Comparison of ENCODE assay signal across 8 cellular contexts in genomic region chr12:120086801-120087621, GRCh38.
DNase-seq lines count a peak whose midpoint lies in the region; ATAC-seq and FAIRE-seq lines count a peak whose summit lies in the region.

No MANE protein-coding gene starts in this region.

- DNase-seq in GM19239 (ENCODE audit: insufficient read length, low spot score) (peak; percentile 99), NCI-H524 (lab: John Stamatoyannopoulos, UW) (peak; percentile 95 to 97), cortex of kidney (lab: John Stamatoyannopoulos, UW) (peak; percentile 49), left kidney (ENCODE audit: low read depth, low spot score) (peak; percentile 99)
- DNase-seq in activated CD4-positive, alpha-beta T cell treated with anti-CD3 and anti-CD28 coated beads for 48 hours = peak; percentile 100
- DNase-seq in stimulated activated CD4-positive, alpha-beta T cell treated with anti-CD3 and anti-CD28 coated beads, Interleukin-2, amount 100 ng/mL, for 24 hours = peak; percentile 99 to 100

- H3K9me3 ChIP-seq in BLaER1 = no peaks in the 10 kb centered on the region

- peaks cover 13% of the 10 kb centered on the region for H3K4me1 ChIP-seq in BLaER1

- H3K36me3 ChIP-seq in BLaER1 = peaks cover 7% of the 10 kb centered on the region; the same call in 1 of the 2 replicates

- FAIRE-seq in GM19239 (lab: Jason Lieb, UNC) = peak; percentile 98

- peak overlapping the region; percentile 48; the same call in 1 of the 2 replicates for H3K9ac ChIP-seq in BLaER1

- H4K20me1 ChIP-seq in BLaER1 = peaks cover 14% of the 10 kb centered on the region; the same call in 1 of the 2 replicates

- H3K4me2 ChIP-seq in BLaER1 = peak overlapping the region; percentile 93

- H3K27me3 ChIP-seq in BLaER1 = no peaks in the 10 kb centered on the region

- no peak overlapping the region for H3K27ac ChIP-seq in BLaER1

- peak overlapping the region; percentile 65 for H3K4me3 ChIP-seq in BLaER1

- ATAC-seq in HG03457 (IDR thresholded peaks at IDR 0.05; ENCODE audit: unreplicated experiment) = peak; percentile 94

Comparison
In these comparisons a context has a peak if more than half of its experiments do, and no peak if none do; other contexts are left out.
1. DNase-seq: peak in every context shown above with its lines; median percentile 100 in activated CD4-positive, alpha-beta T cell treated with anti-CD3 and anti-CD28 coated beads for 48 hours; 100 in stimulated activated CD4-positive, alpha-beta T cell treated with anti-CD3 and anti-CD28 coated beads, Interleukin-2, amount 100 ng/mL, for 24 hours; 99 in GM19239; 99 in left kidney; 96 in NCI-H524; 49 in cortex of kidney.